Comparison of ENCODE assay signal across 25 cellular contexts in genomic region chr4:172393220-172393619, GRCh38.
"Had no signal": no experiment of that assay in that cellular context is flagged by ENCODE, and none has a peak within 500 bp of the region (broad histone marks: within the 10 kb centered on the region; RNA-seq: fewer than 3 reads in every experiment).

No MANE protein-coding gene starts in this region.

- H3K4me1 ChIP-seq: esophagus muscularis mucosa, gastroesophageal sphincter, heart right ventricle, left ventricle myocardium inferior, spleen, upper lobe of left lung had no signal

- H3K27me3 Mint-ChIP-seq: activated CD4-positive, alpha-beta memory T cell treated with anti-CD3 and anti-CD28 coated beads, Interleukin-2, amount 10 ng/mL, durations not matched to agents 7 days and 5 days; activated CD8-positive, alpha-beta memory T cell treated with anti-CD3 and anti-CD28 coated beads, Interleukin-2, amount 10 ng/mL, durations not matched to agents 7 days and 5 days; activated naive CD8-positive, alpha-beta T cell treated with anti-CD3 and anti-CD28 coated beads, Interleukin-2, amount 10 ng/mL, durations not matched to agents 7 days and 5 days; activated T-helper 17 cell treated with anti-CD3 and anti-CD28 coated beads, Interleukin-2, amount 50 U/mL, for 72 hours; dendritic cell treated with granulocyte-macrophage colony-stimulating factor and Interleukin-4, amounts not matched to agents 40 ng/mL and 50 ng/mL, for 4 days; stimulated activated memory B cell treated with anti-CD40 and anti-IgM and Interleukin-4, amounts not matched to agents 10 μg/mL and 1 μg/mL and 100 μg/mL, for 72 hours had no signal

- DNase-seq: activated CD4-positive, alpha-beta memory T cell treated with anti-CD3 and anti-CD28 coated beads, Interleukin-2, amount 10 ng/mL, durations not matched to agents 7 days and 5 days; activated CD4-positive, alpha-beta T cell treated with anti-CD3 and anti-CD28 coated beads for 4 hours; activated CD8-positive, alpha-beta memory T cell treated with anti-CD3 and anti-CD28 coated beads, Interleukin-2, amount 10 ng/mL, durations not matched to agents 7 days and 5 days; activated naive CD4-positive, alpha-beta T cell treated with Interleukin-2 at 50 U/mL for 16 hours; activated naive CD8-positive, alpha-beta T cell treated with anti-CD3 and anti-CD28 coated beads, Interleukin-2, amount 10 ng/mL, durations not matched to agents 7 days and 5 days; amygdala; effector CD8-positive, alpha-beta T cell; heart right ventricle; left ventricle myocardium inferior; mammary epithelial cell; midbrain; nephron progenitor cell; nucleus accumbens; retina; spleen; stimulated activated CD4-positive, alpha-beta T cell treated with anti-CD3 and anti-CD28 coated beads, Interleukin-4, amount 100 ng/mL, for 4 hours; upper lobe of left lung had no signal

- H3K9me3 ChIP-seq: esophagus muscularis mucosa, gastroesophageal sphincter, heart right ventricle, left ventricle myocardium inferior, spleen, thoracic aorta, upper lobe of left lung had no signal

- H3K4me3 ChIP-seq: cardiac muscle cell, esophagus muscularis mucosa, gastroesophageal sphincter, heart right ventricle, left ventricle myocardium inferior, spleen, thoracic aorta, upper lobe of left lung had no signal

- H3K27ac ChIP-seq: cardiac muscle cell, esophagus muscularis mucosa, gastroesophageal sphincter, heart right ventricle, left ventricle myocardium inferior, spleen, thoracic aorta, upper lobe of left lung had no signal

- H3K4me1 Mint-ChIP-seq: activated CD4-positive, alpha-beta memory T cell treated with anti-CD3 and anti-CD28 coated beads, Interleukin-2, amount 10 ng/mL, durations not matched to agents 7 days and 5 days; activated CD8-positive, alpha-beta memory T cell treated with anti-CD3 and anti-CD28 coated beads, Interleukin-2, amount 10 ng/mL, durations not matched to agents 7 days and 5 days; activated naive CD8-positive, alpha-beta T cell treated with anti-CD3 and anti-CD28 coated beads, Interleukin-2, amount 10 ng/mL, durations not matched to agents 7 days and 5 days; activated T-helper 17 cell treated with anti-CD3 and anti-CD28 coated beads, Interleukin-2, amount 50 U/mL, for 72 hours; nephron progenitor cell; stimulated activated memory B cell treated with anti-CD40 and anti-IgM and Interleukin-4, amounts not matched to agents 10 μg/mL and 1 μg/mL and 100 μg/mL, for 72 hours; WTC11 had no signal

- H3K27me3 ChIP-seq: cardiac muscle cell, esophagus muscularis mucosa, gastroesophageal sphincter, heart right ventricle, spleen, upper lobe of left lung had no signal

- H3K36me3 Mint-ChIP-seq: activated CD8-positive, alpha-beta memory T cell treated with anti-CD3 and anti-CD28 coated beads, Interleukin-2, amount 10 ng/mL, durations not matched to agents 7 days and 5 days; activated naive CD8-positive, alpha-beta T cell treated with anti-CD3 and anti-CD28 coated beads, Interleukin-2, amount 10 ng/mL, durations not matched to agents 7 days and 5 days; stimulated activated memory B cell treated with anti-CD40 and anti-IgM and Interleukin-4, amounts not matched to agents 10 μg/mL and 1 μg/mL and 100 μg/mL, for 72 hours; WTC11 had no signal

- H3K4me3 Mint-ChIP-seq: activated CD4-positive, alpha-beta memory T cell treated with anti-CD3 and anti-CD28 coated beads, Interleukin-2, amount 10 ng/mL, durations not matched to agents 7 days and 5 days; activated CD8-positive, alpha-beta memory T cell treated with anti-CD3 and anti-CD28 coated beads, Interleukin-2, amount 10 ng/mL, durations not matched to agents 7 days and 5 days; activated naive CD8-positive, alpha-beta T cell treated with anti-CD3 and anti-CD28 coated beads, Interleukin-2, amount 10 ng/mL, durations not matched to agents 7 days and 5 days; activated T-helper 17 cell treated with anti-CD3 and anti-CD28 coated beads, Interleukin-2, amount 50 U/mL, for 72 hours; dendritic cell treated with granulocyte-macrophage colony-stimulating factor and Interleukin-4, amounts not matched to agents 40 ng/mL and 50 ng/mL, for 4 days; nephron progenitor cell; stimulated activated memory B cell treated with anti-CD40 and anti-IgM and Interleukin-4, amounts not matched to agents 10 μg/mL and 1 μg/mL and 100 μg/mL, for 72 hours; WTC11 had no signal

- H3K36me3 ChIP-seq: cardiac muscle cell, esophagus muscularis mucosa, gastroesophageal sphincter, heart right ventricle, left ventricle myocardium inferior, spleen, thoracic aorta, upper lobe of left lung had no signal

- H3K9me3 Mint-ChIP-seq: activated CD4-positive, alpha-beta memory T cell treated with anti-CD3 and anti-CD28 coated beads, Interleukin-2, amount 10 ng/mL, durations not matched to agents 7 days and 5 days; activated T-helper 17 cell treated with anti-CD3 and anti-CD28 coated beads, Interleukin-2, amount 50 U/mL, for 72 hours; dendritic cell treated with granulocyte-macrophage colony-stimulating factor and Interleukin-4, amounts not matched to agents 40 ng/mL and 50 ng/mL, for 4 days; nephron progenitor cell; stimulated activated memory B cell treated with anti-CD40 and anti-IgM and Interleukin-4, amounts not matched to agents 10 μg/mL and 1 μg/mL and 100 μg/mL, for 72 hours; WTC11 had no signal

- H3K27ac Mint-ChIP-seq: activated CD4-positive, alpha-beta memory T cell treated with anti-CD3 and anti-CD28 coated beads, Interleukin-2, amount 10 ng/mL, durations not matched to agents 7 days and 5 days; activated CD8-positive, alpha-beta memory T cell treated with anti-CD3 and anti-CD28 coated beads, Interleukin-2, amount 10 ng/mL, durations not matched to agents 7 days and 5 days; activated naive CD8-positive, alpha-beta T cell treated with anti-CD3 and anti-CD28 coated beads, Interleukin-2, amount 10 ng/mL, durations not matched to agents 7 days and 5 days; activated T-helper 17 cell treated with anti-CD3 and anti-CD28 coated beads, Interleukin-2, amount 50 U/mL, for 72 hours; dendritic cell treated with granulocyte-macrophage colony-stimulating factor and Interleukin-4, amounts not matched to agents 40 ng/mL and 50 ng/mL, for 4 days; nephron progenitor cell; stimulated activated memory B cell treated with anti-CD40 and anti-IgM and Interleukin-4, amounts not matched to agents 10 μg/mL and 1 μg/mL and 100 μg/mL, for 72 hours; WTC11 had no signal
